In genomic region chr12:109708939-109709338, GRCh38 we compare ENCODE assay signal across 15 cellular contexts. TPM values are rescaled to one million over a fixed set of nuclear protein-coding genes. Genes with fewer than 3 reads are reported as not detected.
A peak's percentile ranks its signal among the peaks of the same experiment; 100 is the strongest.
DNase-seq lines count a peak whose midpoint lies in the region; ATAC-seq and TF ChIP-seq lines count a peak whose summit lies in the region.
"Had no signal": no experiment of that assay in that cellular context is flagged by ENCODE, and none has a peak within 500 bp of the region (broad histone marks: within the 10 kb centered on the region; RNA-seq: fewer than 3 reads in every experiment).

No MANE protein-coding gene starts in this region.

- no peak overlapping the region for H2BK12ac ChIP-seq in neuronal stem cell (ENCODE audit: low read length)

- no peak overlapping the region for H2BK120ac ChIP-seq in neuronal stem cell (ENCODE audit: low read depth, low read length)

- no peaks in the 10 kb centered on the region for H3K79me1 ChIP-seq in neuronal stem cell (ENCODE audit: low read depth, low read length)

- H2BK15ac ChIP-seq in neuronal stem cell (ENCODE audit: low read length), result no peak overlapping the region

- H2AFZ ChIP-seq in neuronal stem cell (ENCODE audit: low read length), result no peak overlapping the region
- H2AFZ ChIP-seq in MM.1S (ENCODE audit: low read length), result no peak overlapping the region

- peak overlapping the region; percentile 40 for H3K18ac ChIP-seq in neuronal stem cell (ENCODE audit: low read length)

- H4K20me1 ChIP-seq in MM.1S (ENCODE audit: insufficient read depth, low read length), result no peaks in the 10 kb centered on the region

- H3K4me3 Mint-ChIP-seq in MCF 10A (ENCODE audit: unreplicated experiment), result no peak overlapping the region
- no peak overlapping the region for H3K4me3 Mint-ChIP-seq in T-helper 2 cell treated with Interferon-gamma antibody and Interleukin-4, amounts not matched to agents 5 μg/mL and 100 μg/mL, for 36 hours
- H3K4me3 Mint-ChIP-seq: B cell; CD8-positive, alpha-beta T cell; H9 had no signal

- H3K27me3 ChIP-seq in breast epithelium, result peaks cover 0 to 9% of the 10 kb centered on the region in 2 donors
- H3K27me3 ChIP-seq in body of pancreas, result no peaks in the 10 kb centered on the region
- H3K27me3 ChIP-seq in neuronal stem cell (ENCODE audit: control insufficient read depth in 3 of 3, insufficient read depth in 3 of 3, low read depth in 1 of 3, low read length in 3 of 3), result peaks cover 0 to 35% (median 15%) of the 10 kb centered on the region in 3 experiments
- no peaks in the 10 kb centered on the region; the same call in 1 of the 2 replicates for H3K27me3 ChIP-seq in MM.1S (replicated peaks; ENCODE audit: insufficient read depth, low read length)

- no peaks in the 10 kb centered on the region for H3K4me1 Mint-ChIP-seq in MCF 10A (ENCODE audit: insufficient read depth, unreplicated experiment)
- H3K4me1 Mint-ChIP-seq in T-helper 2 cell treated with Interferon-gamma antibody and Interleukin-4, amounts not matched to agents 5 μg/mL and 100 μg/mL, for 36 hours (ENCODE audit: low read depth), result peaks cover 5% of the 10 kb centered on the region

- no peak overlapping the region for H3K14ac ChIP-seq in neuronal stem cell (ENCODE audit: low read length)

- H3K79me2 ChIP-seq in MM.1S (ENCODE audit: low read length), result no peaks in the 10 kb centered on the region

- H3K4me3 ChIP-seq in breast epithelium (no peak overlapping the region), body of pancreas (no peak overlapping the region), neuronal stem cell (ENCODE audit: low read length in 2 of 2) (no peak overlapping the region), MM.1S (ENCODE audit: low read length) (no peak overlapping the region)
- H3K4me3 ChIP-seq: BLaER1 treated with 17β-estradiol and CSF1 and Interleukin-3, amounts not matched to agents 10 nM and 100 nM had no signal

- H3K9ac ChIP-seq in neuronal stem cell (ENCODE audit: low read depth, low read length, poor library complexity) (no peak overlapping the region), MM.1S (ENCODE audit: low read length) (no peak overlapping the region)
- H3K9ac ChIP-seq: BLaER1 treated with 17β-estradiol and CSF1 and Interleukin-3, amounts not matched to agents 10 nM and 100 nM had no signal

- no TSS peak for BruUV-seq in MCF 10A (replicated peaks; lab: Mats Ljungman, UMichigan)

- H3K36me3 ChIP-seq in breast epithelium (no peaks in the 10 kb centered on the region), body of pancreas (replicated peaks in 1 of 2; ENCODE audit: insufficient read depth in 1 of 2, low read depth in 2 of 2) (no peaks in the 10 kb centered on the region), neuronal stem cell (replicated peaks in 1 of 2; ENCODE audit: control insufficient read depth in 2 of 2, insufficient read depth in 2 of 2, low read length in 2 of 2) (no peaks in the 10 kb centered on the region), MM.1S (replicated peaks; ENCODE audit: insufficient read depth, low read length) (no peaks in the 10 kb centered on the region)
- H3K36me3 ChIP-seq: BLaER1 treated with 17β-estradiol and CSF1 and Interleukin-3, amounts not matched to agents 10 nM and 100 nM had no signal

- CTCF ChIA-PET in MCF 10A (lab: Yijun Ruan, JAX), result interaction anchor here (0.6 kb wide), 1 partner anchor 106 kb away, joined by 3 read pairs; no protein-coding TSS in a partner anchor

- H4K8ac ChIP-seq in neuronal stem cell (ENCODE audit: low read depth, low read length), result no peak overlapping the region

- intact Hi-C loops in breast epithelium (cut with DNase I; ENCODE audit: low total_unique reads), result no loop called here
- intact Hi-C loops in MCF 10A (cut with micrococcal nuclease), result no loop called here
- intact Hi-C loops in body of pancreas (cut with DNase I), result no loop called here

- ATAC-seq in body of pancreas, result no peak
- ATAC-seq: CD8-positive, alpha-beta T cell had no signal

- no peak for TF ChIP-seq POLR2A in breast epithelium (IDR thresholded peaks at IDR 0.05)
- no peak for TF ChIP-seq POLR2A in body of pancreas (IDR thresholded peaks at IDR 0.05)

- H3K4me1 ChIP-seq in breast epithelium (no peaks in the 10 kb centered on the region), body of pancreas (peaks cover 64% of the 10 kb centered on the region), neuronal stem cell (ENCODE audit: control insufficient read depth in 2 of 2, insufficient read depth in 1 of 2, low read depth in 1 of 2, low read length in 2 of 2) (peaks cover 0 to 19% of the 10 kb centered on the region in 2 donors), MM.1S (ENCODE audit: low read length) (no peaks in the 10 kb centered on the region)
- H3K4me1 ChIP-seq: BLaER1 treated with 17β-estradiol and CSF1 and Interleukin-3, amounts not matched to agents 10 nM and 100 nM had no signal

- no peaks in the 10 kb centered on the region for H3K9me3 Mint-ChIP-seq in MCF 10A (ENCODE audit: unreplicated experiment)
- H3K9me3 Mint-ChIP-seq in T-helper 2 cell treated with Interferon-gamma antibody and Interleukin-4, amounts not matched to agents 5 μg/mL and 100 μg/mL, for 36 hours, result no peaks in the 10 kb centered on the region
- H3K9me3 Mint-ChIP-seq: CD8-positive, alpha-beta T cell; H9 had no signal

- no peak overlapping the region for H4K91ac ChIP-seq in neuronal stem cell (ENCODE audit: low read depth, low read length, poor library complexity)

- H2BK5ac ChIP-seq in neuronal stem cell (ENCODE audit: low read length), result peak overlapping the region; percentile 27

- H2AK5ac ChIP-seq in neuronal stem cell (ENCODE audit: low read depth, low read length), result peak overlapping the region; percentile 88

- H3K23ac ChIP-seq in neuronal stem cell (ENCODE audit: low read depth, low read length, poor library complexity), result no peak overlapping the region

- DNase-seq in breast epithelium (ENCODE audit: low spot score in 2 of 2) (no peak), MCF 10A (ENCODE audit: unreplicated experiment) (no peak), body of pancreas (no peak), neuronal stem cell (ENCODE audit: low spot score) (no peak), MM.1S (no peak), NCI-H146 (lab: John Stamatoyannopoulos, UW) (no peak)
- no peak for DNase-seq in T-helper 2 cell treated with Interferon-gamma antibody and Interleukin-4, amounts not matched to agents 5 μg/mL and 100 μg/mL, for 36 hours (ENCODE audit: low spot score)
- DNase-seq: CD8-positive, alpha-beta T cell; DMS79 treated with DMSO at 0.1 percent for 48 hours; GF-D8; GOT3; H9 had no signal

- H3K9me3 ChIP-seq in breast epithelium (no peaks in the 10 kb centered on the region), body of pancreas (no peaks in the 10 kb centered on the region), neuronal stem cell (replicated peaks in 1 of 2; ENCODE audit: control insufficient read depth in 2 of 2, insufficient read depth in 1 of 2, low read depth in 1 of 2, low read length in 2 of 2) (no peaks in the 10 kb centered on the region), MM.1S (replicated peaks; ENCODE audit: insufficient read depth, low read length) (no peaks in the 10 kb centered on the region)
- H3K9me3 ChIP-seq: BLaER1 treated with 17β-estradiol and CSF1 and Interleukin-3, amounts not matched to agents 10 nM and 100 nM had no signal

- POLR2A ChIA-PET in MCF 10A (lab: Yijun Ruan, JAX), result no interaction called here

- H3K36me3 Mint-ChIP-seq in MCF 10A (ENCODE audit: insufficient read depth, unreplicated experiment), result no peaks in the 10 kb centered on the region
- no peaks in the 10 kb centered on the region for H3K36me3 Mint-ChIP-seq in T-helper 2 cell treated with Interferon-gamma antibody and Interleukin-4, amounts not matched to agents 5 μg/mL and 100 μg/mL, for 36 hours (ENCODE audit: low read depth)
- H3K36me3 Mint-ChIP-seq: CD8-positive, alpha-beta T cell had no signal

- H3K4ac ChIP-seq in neuronal stem cell (ENCODE audit: low read length), result no peak overlapping the region

- no peak overlapping the region for H3K27ac Mint-ChIP-seq in MCF 10A (ENCODE audit: low read depth, unreplicated experiment)
- H3K27ac Mint-ChIP-seq in T-helper 2 cell treated with Interferon-gamma antibody and Interleukin-4, amounts not matched to agents 5 μg/mL and 100 μg/mL, for 36 hours, result no peak overlapping the region
- H3K27ac Mint-ChIP-seq: B cell; CD8-positive, alpha-beta T cell had no signal

- 49 to 62% methylated on average over 5 of the region's 5 CpGs for WGBS in body of pancreas, 2 donors
- WGBS in neuronal stem cell (ENCODE audit: extremely low coverage in 2 of 2, insufficient read length in 2 of 2, insufficient replicate concordance in 1 of 2), 2 donors, result no CpG with 5 or more reads among the region's 5 CpGs

- H3K27me3 Mint-ChIP-seq in MCF 10A (ENCODE audit: insufficient read depth, unreplicated experiment), result no peaks in the 10 kb centered on the region
- peaks cover 33% of the 10 kb centered on the region for H3K27me3 Mint-ChIP-seq in T-helper 2 cell treated with Interferon-gamma antibody and Interleukin-4, amounts not matched to agents 5 μg/mL and 100 μg/mL, for 36 hours (ENCODE audit: low read depth)

- H3K27ac ChIP-seq in breast epithelium, result peak overlapping the region; percentile 74 to 81
- peak overlapping the region; percentile 15 to 64 (median 55) for H3K27ac ChIP-seq in body of pancreas
- H3K27ac ChIP-seq in neuronal stem cell (replicated peaks; ENCODE audit: low read length), result no peak overlapping the region
- no peak overlapping the region for H3K27ac ChIP-seq in MM.1S (ENCODE audit: low read length)
- H3K27ac ChIP-seq: 22Rv1; BLaER1 treated with 17β-estradiol and CSF1 and Interleukin-3, amounts not matched to agents 10 nM and 100 nM had no signal

- H3K9me2 ChIP-seq in MM.1S (replicated peaks; ENCODE audit: insufficient read depth, low read length), result no peaks in the 10 kb centered on the region

- TF ChIP-seq CTCF in breast epithelium (IDR thresholded peaks at IDR 0.05) (no peak), MCF 10A (IDR thresholded peaks at IDR 0.05; ENCODE audit: unreplicated experiment) (no peak), body of pancreas (IDR thresholded peaks at IDR 0.05) (no peak), MM.1S (IDR thresholded peaks at IDR 0.05; ENCODE audit: low read length) (no peak)

- no peaks in the 10 kb centered on the region for H3F3A ChIP-seq in MM.1S (ENCODE audit: insufficient read depth, low read length)

- H3K4me2 ChIP-seq in neuronal stem cell (ENCODE audit: insufficient read depth, low read length, poor library complexity, severe bottlenecking), result no peak overlapping the region
- H3K4me2 ChIP-seq in MM.1S (ENCODE audit: low read depth, low read length), result no peak overlapping the region
- H3K4me2 ChIP-seq: BLaER1 treated with 17β-estradiol and CSF1 and Interleukin-3, amounts not matched to agents 10 nM and 100 nM had no signal

RNA-seq across cellular contexts. Expression of gene FAM222A, which starts 4.7 kb away (rescaled TPM):
- total RNA-seq in breast epithelium (1 to 10 TPM in 2 of 3 donors, under 1 TPM in 1; 0.32 to 7.3 (median 1.3) TPM), MCF 10A (2022) (0.19 and 0.29 TPM in 2 replicates), body of pancreas (10 to 100 TPM in 1 of 2 donors, 1 to 10 TPM in 1; 8.0 to 16.2 TPM)
- 14.4 TPM for polyA plus RNA-seq in neuronal stem cell (2013, experiment 1 of 2)
- polyA plus RNA-seq in neuronal stem cell (2013, experiment 2 of 2), result 14.3 TPM

Comparison
In these comparisons a context has a peak if more than half of its experiments do, and no peak if none do; other contexts are left out.
1. H3K27ac ChIP-seq: peak in breast epithelium (2 of 2) and body of pancreas (4 of 4); none in neuronal stem cell (single experiment) and MM.1S (single experiment).